In genomic region chr15:78804391-78804792, GRCh38 we compare ENCODE assay signal across 18 cellular contexts. TPM values are rescaled to one million over a fixed set of nuclear protein-coding genes. Genes with fewer than 3 reads are reported as not detected.
DNase-seq lines count a peak whose midpoint lies in the region; ATAC-seq and TF ChIP-seq lines count a peak whose summit lies in the region.
"Had no signal": no experiment of that assay in that cellular context is flagged by ENCODE, and none has a peak within 500 bp of the region (broad histone marks: within the 10 kb centered on the region; RNA-seq: fewer than 3 reads in every experiment).

No MANE protein-coding gene starts in this region.

- DNase-seq in NCI-H69 (lab: John Stamatoyannopoulos, UW) (peak; percentile 76), heart left ventricle (peak in 4 of 5 donors; percentile 40 to 75 (median 64)), nephron progenitor cell (peak; percentile 25), NCI-H128 (lab: John Stamatoyannopoulos, UW; ENCODE audit: unreplicated experiment) (no peak), NCI-H82 treated with DMSO at 0.1 percent for 48 hours (lab: John Stamatoyannopoulos, UW; ENCODE audit: unreplicated experiment) (no peak)
- DNase-seq: activated CD4-positive, CD25-positive, alpha-beta regulatory T cell; activated CD8-positive, alpha-beta memory T cell treated with anti-CD3 and anti-CD28 coated beads, Interleukin-2, amount 10 ng/mL, durations not matched to agents 7 days and 5 days; effector CD8-positive, alpha-beta T cell; NCI-H1092; pancreas; SJCRH30; stimulated activated CD4-positive, alpha-beta T cell treated with anti-CD3 and anti-CD28 coated beads, Interleukin-4, amount 100 ng/mL, for 24 hours had no signal

- peaks cover 15% of the 10 kb centered on the region for H3K36me3 Mint-ChIP-seq in nephron progenitor cell (ENCODE audit: low read depth)
- H3K36me3 Mint-ChIP-seq: activated CD8-positive, alpha-beta memory T cell treated with anti-CD3 and anti-CD28 coated beads, Interleukin-2, amount 10 ng/mL, durations not matched to agents 7 days and 5 days had no signal

- H3K9me3 ChIP-seq in HEK293 (ENCODE audit: control insufficient read depth, insufficient read depth, low read depth, low read length) = no peaks in the 10 kb centered on the region
- peaks cover 0 to 10% (median 0%) of the 10 kb centered on the region in 12 donors for H3K9me3 ChIP-seq in heart left ventricle
- H3K9me3 ChIP-seq: pancreas, SJCRH30 had no signal

- 63 to 79% (median 69%) methylated on average over 10 to 14 of the region's 14 CpGs for WGBS in heart left ventricle, 4 donors

- POLR2A ChIA-PET in HEK293 (lab: Yijun Ruan, JAX) = interaction anchor here (1.0 kb wide), 1 partner anchor 68 kb away, joined by 6 read pairs; the partner anchor contains the start of gene MORF4L1

- H3K27ac Mint-ChIP-seq in nephron progenitor cell = no peak overlapping the region
- H3K27ac Mint-ChIP-seq: activated CD8-positive, alpha-beta memory T cell treated with anti-CD3 and anti-CD28 coated beads, Interleukin-2, amount 10 ng/mL, durations not matched to agents 7 days and 5 days had no signal

- ATAC-seq in heart left ventricle (peak in 2 of 4 donors; percentile 62 to 63), GM19452 (IDR thresholded peaks at IDR 0.05; ENCODE audit: unreplicated experiment) (no peak), GM18870 (IDR thresholded peaks at IDR 0.05; ENCODE audit: unreplicated experiment) (no peak)
- ATAC-seq: activated CD8-positive, alpha-beta memory T cell treated with anti-CD3 and anti-CD28 coated beads, Interleukin-2, amount 10 ng/mL, durations not matched to agents 7 days and 5 days; left lobe of liver; pancreas had no signal

- H3K4me3 Mint-ChIP-seq in nephron progenitor cell = peak overlapping the region; percentile 45
- H3K4me3 Mint-ChIP-seq: activated CD8-positive, alpha-beta memory T cell treated with anti-CD3 and anti-CD28 coated beads, Interleukin-2, amount 10 ng/mL, durations not matched to agents 7 days and 5 days had no signal

- H3K4me3 ChIP-seq in HEK293 (ENCODE audit: low read depth, low read length) (no peak overlapping the region), heart left ventricle (no peak overlapping the region)
- H3K4me3 ChIP-seq: hepatocyte, pancreas, SJCRH30 had no signal

- peaks cover 0 to 7% (median 0%) of the 10 kb centered on the region in 9 donors for H3K27me3 ChIP-seq in heart left ventricle
- H3K27me3 ChIP-seq: hepatocyte, pancreas, SJCRH30 had no signal

- H3K4me1 ChIP-seq in HEK293 (ENCODE audit: control insufficient read depth, insufficient read depth, low read length) (no peaks in the 10 kb centered on the region), heart left ventricle (peaks cover 0 to 27% (median 3%) of the 10 kb centered on the region in 12 donors)
- H3K4me1 ChIP-seq: pancreas, SJCRH30 had no signal

- peaks cover 25% of the 10 kb centered on the region for H3K4me1 Mint-ChIP-seq in nephron progenitor cell
- H3K4me1 Mint-ChIP-seq: activated CD8-positive, alpha-beta memory T cell treated with anti-CD3 and anti-CD28 coated beads, Interleukin-2, amount 10 ng/mL, durations not matched to agents 7 days and 5 days had no signal

- TF ChIP-seq POLR2A in heart left ventricle (IDR thresholded peaks at IDR 0.05) = no peak

- H3K27ac ChIP-seq in HEK293 (ENCODE audit: extremely low read depth, low read depth, low read length) (no peak overlapping the region), heart left ventricle (peak overlapping the region in 8 of 12 donors; percentile 6 to 61 (median 40))
- H3K27ac ChIP-seq: hepatocyte, KMS-11, pancreas, SJCRH30 had no signal

- peaks cover 22% of the 10 kb centered on the region for H3K27me3 Mint-ChIP-seq in nephron progenitor cell (ENCODE audit: low read depth, poor library complexity)

- CTCF ChIA-PET in HEK293 (lab: Yijun Ruan, JAX) = interaction anchor here (0.6 kb wide), 3 partner anchors 223 to 1118 kb away, joined by 3 read pairs; no protein-coding TSS in a partner anchor

- H3K9me3 Mint-ChIP-seq in nephron progenitor cell = no peaks in the 10 kb centered on the region

- TF ChIP-seq CTCF in HEK293 (tag by site-specific recombination; IDR thresholded peaks at IDR 0.05) = no peak
- TF ChIP-seq CTCF in heart left ventricle (IDR thresholded peaks at IDR 0.05) = no peak
- TF ChIP-seq CTCF in nephron progenitor cell (IDR thresholded peaks at IDR 0.05) = no peak

- intact Hi-C loops in heart left ventricle (cut with DNase I) = loop anchor here in 1 of 10 donors (5.0 kb wide), 1 partner anchor 37 kb away; no protein-coding TSS in a partner anchor

- H3K36me3 ChIP-seq in HEK293 (ENCODE audit: control insufficient read depth in 2 of 2, insufficient read depth in 1 of 2, low read length in 2 of 2) = no peaks in the 10 kb centered on the region; a peak in 1 of 3 replicates
- peaks cover 0 to 5% (median 0%) of the 10 kb centered on the region in 9 donors for H3K36me3 ChIP-seq in heart left ventricle
- H3K36me3 ChIP-seq: pancreas, SJCRH30 had no signal

TF ChIP-seq in HEK293, 187 proteins besides CTCF, POLR2A, EP300 and RAD21:
- TF ChIP-seq, protein P1, sequence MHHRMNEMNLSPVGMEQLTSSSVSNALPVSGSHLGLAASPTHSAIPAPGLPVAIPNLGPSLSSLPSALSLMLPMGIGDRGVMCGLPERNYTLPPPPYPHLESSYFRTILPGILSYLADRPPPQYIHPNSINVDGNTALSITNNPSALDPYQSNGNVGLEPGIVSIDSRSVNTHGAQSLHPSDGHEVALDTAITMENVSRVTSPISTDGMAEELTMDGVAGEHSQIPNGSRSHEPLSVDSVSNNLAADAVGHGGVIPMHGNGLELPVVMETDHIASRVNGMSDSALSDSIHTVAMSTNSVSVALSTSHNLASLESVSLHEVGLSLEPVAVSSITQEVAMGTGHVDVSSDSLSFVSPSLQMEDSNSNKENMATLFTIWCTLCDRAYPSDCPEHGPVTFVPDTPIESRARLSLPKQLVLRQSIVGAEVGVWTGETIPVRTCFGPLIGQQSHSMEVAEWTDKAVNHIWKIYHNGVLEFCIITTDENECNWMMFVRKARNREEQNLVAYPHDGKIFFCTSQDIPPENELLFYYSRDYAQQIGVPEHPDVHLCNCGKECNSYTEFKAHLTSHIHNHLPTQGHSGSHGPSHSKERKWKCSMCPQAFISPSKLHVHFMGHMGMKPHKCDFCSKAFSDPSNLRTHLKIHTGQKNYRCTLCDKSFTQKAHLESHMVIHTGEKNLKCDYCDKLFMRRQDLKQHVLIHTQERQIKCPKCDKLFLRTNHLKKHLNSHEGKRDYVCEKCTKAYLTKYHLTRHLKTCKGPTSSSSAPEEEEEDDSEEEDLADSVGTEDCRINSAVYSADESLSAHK (tag by site-specific recombination; IDR thresholded peaks at IDR 0.05) = no peak
- no peak for TF ChIP-seq ZNF629 (tag by site-specific recombination; IDR thresholded peaks at IDR 0.05)
- TF ChIP-seq ZBTB17 (tag by site-specific recombination; IDR thresholded peaks at IDR 0.05) = no peak
- TF ChIP-seq YY1 (tag by site-specific recombination; IDR thresholded peaks at IDR 0.05) = no peak
- TF ChIP-seq ZNF433 (tag by site-specific recombination; IDR thresholded peaks at IDR 0.05; ENCODE audit: low read depth) = no peak
- TF ChIP-seq ZNF510 (tag by site-specific recombination; IDR thresholded peaks at IDR 0.05; ENCODE audit: insufficient replicate concordance) = no peak
- TF ChIP-seq SP2 (tag by site-specific recombination; IDR thresholded peaks at IDR 0.05) = no peak
- peak; percentile 88 for TF ChIP-seq ZIC2 (tag by site-specific recombination; IDR thresholded peaks at IDR 0.05)
- peak; percentile 43; the same call in 1 of the 2 replicates for TF ChIP-seq ZNF423 (tag by site-specific recombination; IDR thresholded peaks at IDR 0.05)
- no peak for TF ChIP-seq ZBTB20 (tag by site-specific recombination; IDR thresholded peaks at IDR 0.05)

RNA-seq across cellular contexts. Expression of gene ADAMTS7, which starts 6.9 kb away (rescaled TPM):
- total RNA-seq in heart left ventricle = 10 to 100 TPM in 6 of 9 donors, 1 to 10 TPM in 3; 8.0 to 29.9 (median 13.9) TPM
- polyA plus RNA-seq in heart left ventricle = 10 to 100 TPM in 1 of 2 donors, 1 to 10 TPM in 1; 5.0 to 18.6 TPM

Comparison
In these comparisons a context has a peak if more than half of its experiments do, and no peak if none do; other contexts are left out.
1. DNase-seq: peak in NCI-H69 (single experiment), heart left ventricle (4 of 5) and nephron progenitor cell (single experiment); none in NCI-H128 (single experiment) and NCI-H82 treated with DMSO at 0.1 percent for 48 hours (single experiment).